In genomic region chr14:22070119-22070982, GRCh38 we compare ENCODE assay signal across 9 cellular contexts.
DNase-seq lines count a peak whose midpoint lies in the region; ATAC-seq and TF ChIP-seq lines count a peak whose summit lies in the region.
"Had no signal": no experiment of that assay in that cellular context is flagged by ENCODE, and none has a peak within 500 bp of the region (broad histone marks: within the 10 kb centered on the region; RNA-seq: fewer than 3 reads in every experiment).

No MANE protein-coding gene starts in this region.

- TF ChIP-seq POLR2A in testis (IDR thresholded peaks at IDR 0.05), result no peak

- no peaks in the 10 kb centered on the region for H3K27me3 ChIP-seq in testis
- H3K27me3 ChIP-seq: SJCRH30 had no signal

- H3K9me3 ChIP-seq in testis, result no peaks in the 10 kb centered on the region
- H3K9me3 ChIP-seq: SJCRH30 had no signal

- TF ChIP-seq CTCF in glutamatergic neuron (IDR thresholded peaks at IDR 0.05; ENCODE audit: partially characterized antibody, unreplicated experiment) (no peak), testis (IDR thresholded peaks at IDR 0.05) (no peak)

- no peaks in the 10 kb centered on the region for H3K4me1 ChIP-seq in testis
- H3K4me1 ChIP-seq: SJCRH30 had no signal

- ATAC-seq in GM21360 (IDR thresholded peaks at IDR 0.05; ENCODE audit: unreplicated experiment) (peak; percentile 56), HG03378 (IDR thresholded peaks at IDR 0.05; ENCODE audit: unreplicated experiment) (peak; percentile 37)

- 4 to 14% methylated on average over 12 of the region's 12 CpGs for WGBS in testis, 2 donors

- peaks cover 33% of the 10 kb centered on the region for H3K4me1 Mint-ChIP-seq in activated CD4-positive, alpha-beta memory T cell treated with anti-CD3 and anti-CD28 coated beads for 36 hours (ENCODE audit: low read depth)
- H3K4me1 Mint-ChIP-seq in glutamatergic neuron (ENCODE audit: low read depth, unreplicated experiment), result peaks cover 8% of the 10 kb centered on the region

- H3K27ac ChIP-seq in testis, result no peak overlapping the region
- H3K27ac ChIP-seq: SJCRH30 had no signal

- POLR2A ChIA-PET in activated CD4-positive, alpha-beta memory T cell treated with anti-CD3 and anti-CD28 coated beads for 36 hours (lab: Charles Lee), result interaction anchor here (0.6 to 3.2 kb wide), 2 partner anchors 23 to 63 kb away, joined by 3 to 8 read pairs; no protein-coding TSS in a partner anchor

- peak overlapping the region in 1 of 2 donors; percentile 14 for H3K4me3 ChIP-seq in testis
- H3K4me3 ChIP-seq: SJCRH30 had no signal

- H3K27me3 Mint-ChIP-seq in activated CD4-positive, alpha-beta memory T cell treated with anti-CD3 and anti-CD28 coated beads for 36 hours, result no peaks in the 10 kb centered on the region
- peaks cover 2% of the 10 kb centered on the region for H3K27me3 Mint-ChIP-seq in glutamatergic neuron (ENCODE audit: unreplicated experiment)

- H3K9me3 Mint-ChIP-seq in activated CD4-positive, alpha-beta memory T cell treated with anti-CD3 and anti-CD28 coated beads for 36 hours, result no peaks in the 10 kb centered on the region
- peaks cover 3% of the 10 kb centered on the region for H3K9me3 Mint-ChIP-seq in glutamatergic neuron (ENCODE audit: unreplicated experiment)

- peak overlapping the region; percentile 90 for H3K27ac Mint-ChIP-seq in activated CD4-positive, alpha-beta memory T cell treated with anti-CD3 and anti-CD28 coated beads for 36 hours
- no peak overlapping the region for H3K27ac Mint-ChIP-seq in glutamatergic neuron (ENCODE audit: unreplicated experiment)

- H3K36me3 Mint-ChIP-seq in activated CD4-positive, alpha-beta memory T cell treated with anti-CD3 and anti-CD28 coated beads for 36 hours, result no peaks in the 10 kb centered on the region
- no peaks in the 10 kb centered on the region for H3K36me3 Mint-ChIP-seq in glutamatergic neuron (ENCODE audit: unreplicated experiment)

- DNase-seq in activated CD4-positive, alpha-beta memory T cell treated with anti-CD3 and anti-CD28 coated beads for 36 hours, result peak; percentile 67
- peak; percentile 19 for DNase-seq in glutamatergic neuron
- DNase-seq in stimulated activated CD4-positive, alpha-beta T cell treated with anti-CD3 and anti-CD28 coated beads, TNF-alpha, amount 100 ng/mL, for 24 hours (ENCODE audit: low read depth in 3 of 3), result peak in 2 of 3 experiments; percentile 16 to 50
- no peak for DNase-seq in GM19240 (ENCODE audit: insufficient read length, low spot score)
- DNase-seq in Kasumi-1 (lab: John Stamatoyannopoulos, UW), result no peak
- DNase-seq in testis, result no peak

- H3K36me3 ChIP-seq in testis (ENCODE audit: low read depth, missing control alignments), result no peaks in the 10 kb centered on the region
- H3K36me3 ChIP-seq: SJCRH30 had no signal

- intact Hi-C loops in activated CD4-positive, alpha-beta memory T cell treated with anti-CD3 and anti-CD28 coated beads for 36 hours (cut with micrococcal nuclease), result loop anchor here (2.0 kb wide), 2 partner anchors 18 to 68 kb away; no protein-coding TSS in a partner anchor
- intact Hi-C loops in testis (cut with DNase I; ENCODE audit: low total_unique reads), result no loop called here

- H3K4me3 Mint-ChIP-seq in activated CD4-positive, alpha-beta memory T cell treated with anti-CD3 and anti-CD28 coated beads for 36 hours, result peak overlapping the region; percentile 88
- H3K4me3 Mint-ChIP-seq in glutamatergic neuron (ENCODE audit: unreplicated experiment), result peak overlapping the region; percentile 65

- CTCF ChIA-PET in activated CD4-positive, alpha-beta memory T cell treated with anti-CD3 and anti-CD28 coated beads for 36 hours (lab: Charles Lee), result interaction anchor here (0.6 to 1.5 kb wide), 7 partner anchors 12 to 156 kb away, joined by 3 to 11 read pairs (median 3); no protein-coding TSS in a partner anchor

Comparison
In these comparisons a context has a peak if more than half of its experiments do, and no peak if none do; other contexts are left out.
1. DNase-seq: peak in activated CD4-positive, alpha-beta memory T cell treated with anti-CD3 and anti-CD28 coated beads for 36 hours (single experiment), glutamatergic neuron (single experiment) and stimulated activated CD4-positive, alpha-beta T cell treated with anti-CD3 and anti-CD28 coated beads, TNF-alpha, amount 100 ng/mL, for 24 hours (2 of 3); none in GM19240 (single experiment), Kasumi-1 (0 of 2) and testis (single experiment).